ENCODE assay signal across 9 cellular contexts in genomic region chr15:76339302-76340197, GRCh38. TPM values are rescaled to one million over a fixed set of nuclear protein-coding genes. Genes with fewer than 3 reads are reported as not detected.
A peak's percentile ranks its signal among the peaks of the same experiment; 100 is the strongest.
DNase-seq lines count a peak whose midpoint lies in the region; ATAC-seq and TF ChIP-seq lines count a peak whose summit lies in the region.
"Had no signal": no experiment of that assay in that cellular context is flagged by ENCODE, and none has a peak within 500 bp of the region (broad histone marks: within the 10 kb centered on the region; RNA-seq: fewer than 3 reads in every experiment).

No MANE protein-coding gene starts in this region.

- no TSS peak for BruUV-seq in PC-9 (replicated peaks; lab: Mats Ljungman, UMichigan)

- POLR2A ChIA-PET in PC-9 (lab: Charles Lee; ENCODE audit: unreplicated experiment), result interaction anchor here (0.6 kb wide), 1 partner anchor 143 kb away, joined by 14 read pairs; no protein-coding TSS in a partner anchor

- H2AFZ ChIP-seq in OCI-LY1 (ENCODE audit: low read length) (no peak overlapping the region), PC-9 (no peak overlapping the region)

- CTCF ChIA-PET in PC-9 (lab: Charles Lee), result no interaction called here

- H3F3A ChIP-seq in OCI-LY1 (ENCODE audit: insufficient read depth, low read length) (no peaks in the 10 kb centered on the region; the same call in 1 of the 2 replicates), PC-9 (ENCODE audit: insufficient read depth, low read depth) (no peaks in the 10 kb centered on the region)

- H3K4me1 ChIP-seq in OCI-LY1 (ENCODE audit: insufficient read depth, low read length, severe bottlenecking) (peaks cover 56% of the 10 kb centered on the region), psoas muscle (peaks cover 60% of the 10 kb centered on the region), PC-9 (replicated peaks; ENCODE audit: insufficient read depth) (no peaks in the 10 kb centered on the region)

- intact Hi-C loops in psoas muscle (cut with DNase I) (no loop called here), PC-9 (cut with micrococcal nuclease; ENCODE audit: unreplicated experiment) (no loop called here)

- H4K20me1 ChIP-seq in OCI-LY1 (ENCODE audit: insufficient read depth, low read length) (no peaks in the 10 kb centered on the region), PC-9 (ENCODE audit: insufficient read depth) (no peaks in the 10 kb centered on the region)

- ATAC-seq in psoas muscle (peak in 1 of 4 donors; percentile 11), GM19395 (IDR thresholded peaks at IDR 0.05; ENCODE audit: unreplicated experiment) (no peak)

- H3K27ac ChIP-seq in OCI-LY1 (ENCODE audit: low read depth, low read length, poor library complexity, severe bottlenecking), result no peak overlapping the region
- no peak overlapping the region for H3K27ac ChIP-seq in psoas muscle
- H3K27ac ChIP-seq in PC-9, result no peak overlapping the region

- H3K9me2 ChIP-seq in OCI-LY1 (ENCODE audit: low read depth, low read length) (no peaks in the 10 kb centered on the region), PC-9 (ENCODE audit: insufficient read depth) (no peaks in the 10 kb centered on the region)

- peak overlapping the region; percentile 69 for H3K4me2 ChIP-seq in OCI-LY1 (ENCODE audit: low read length)
- no peak overlapping the region for H3K4me2 ChIP-seq in PC-9

- 14 to 25% (median 21%) methylated on average over 46 to 48 of the region's 48 CpGs for WGBS in psoas muscle, 3 donors

- TF ChIP-seq CTCF in OCI-LY1 (IDR thresholded peaks at IDR 0.05; ENCODE audit: low read length), result no peak
- TF ChIP-seq CTCF in epithelial cell of proximal tubule (conservative IDR thresholded peaks at IDR 0.05; ENCODE audit: low read depth, low read length), result no peak
- TF ChIP-seq CTCF in psoas muscle (IDR thresholded peaks at IDR 0.05), result no peak
- no peak for TF ChIP-seq CTCF in PC-9 (conservative IDR thresholded peaks at IDR 0.05)

- peak overlapping the region; percentile 59 for H3K4me3 ChIP-seq in OCI-LY1 (ENCODE audit: low read depth, low read length, poor library complexity, severe bottlenecking)
- H3K4me3 ChIP-seq in epithelial cell of proximal tubule (ENCODE audit: low read depth, low read length), result peak overlapping the region; percentile 28
- peak overlapping the region; percentile 61 for H3K4me3 ChIP-seq in psoas muscle
- H3K4me3 ChIP-seq in PC-9, result no peak overlapping the region

- H3K79me2 ChIP-seq in OCI-LY1 (ENCODE audit: insufficient read depth, low read length) (no peaks in the 10 kb centered on the region), PC-9 (ENCODE audit: low read depth) (no peaks in the 10 kb centered on the region)

- H3K9me3 ChIP-seq in OCI-LY1 (ENCODE audit: low read length), result no peaks in the 10 kb centered on the region
- H3K9me3 ChIP-seq in psoas muscle, result no peaks in the 10 kb centered on the region
- H3K9me3 ChIP-seq in PC-9 (ENCODE audit: insufficient read depth, low read depth), result no peaks in the 10 kb centered on the region

- H3K36me3 ChIP-seq in OCI-LY1 (ENCODE audit: insufficient read depth, low read length) (no peaks in the 10 kb centered on the region), psoas muscle (ENCODE audit: insufficient read depth in 1 of 2, low read depth in 1 of 2) (no peaks in the 10 kb centered on the region), PC-9 (ENCODE audit: low read depth) (no peaks in the 10 kb centered on the region)

- peak; percentile 39 for DNase-seq in GM03348 (ENCODE audit: low spot score)
- no peak for DNase-seq in epithelial cell of proximal tubule (ENCODE audit: low read depth)
- no peak for DNase-seq in psoas muscle
- DNase-seq in effector CD8-positive, alpha-beta T cell (lab: John Stamatoyannopoulos, UW), result no peak
- no peak for DNase-seq in 8988T
- DNase-seq in PC-9, result no peak

- H3K9ac ChIP-seq in OCI-LY1 (ENCODE audit: low read length), result peak overlapping the region; percentile 40; the same call in 1 of the 2 replicates

- no peaks in the 10 kb centered on the region for H3K27me3 ChIP-seq in OCI-LY1 (ENCODE audit: insufficient read depth, low read length)
- H3K27me3 ChIP-seq in psoas muscle (ENCODE audit: insufficient read depth in 3 of 3, low read length in 2 of 3), result peaks cover 0 to 100% (median 69%) of the 10 kb centered on the region in 3 donors
- no peaks in the 10 kb centered on the region for H3K27me3 ChIP-seq in PC-9 (ENCODE audit: insufficient read depth, low read depth)

RNA-seq across cellular contexts. Expression of gene ISL2, which starts 3.0 kb away (rescaled TPM):
- total RNA-seq in epithelial cell of proximal tubule, result 0.58 and 0.69 TPM in 2 replicates
- total RNA-seq in psoas muscle, result not detected
- polyA plus RNA-seq in psoas muscle, result not detected
- 0.24 and 0.63 TPM in 2 replicates for total RNA-seq in PC-9 (2021)
- total RNA-seq: temporal lobe had no signal

RNA-seq across cellular contexts. Expression of gene ETFA, which starts 28.3 kb away (rescaled TPM):
- total RNA-seq in epithelial cell of proximal tubule, result 112 and 117 TPM in 2 replicates
- total RNA-seq in psoas muscle, result 100 to 1,000 TPM; 258 to 315 (median 279) TPM
- polyA plus RNA-seq in psoas muscle, result 100 to 1,000 TPM; 257 to 368 (median 276) TPM
- 158 and 187 TPM in 2 replicates for total RNA-seq in PC-9 (2021)
